ENCODE assay signal across 8 cellular contexts in the genomic region with DNA sequence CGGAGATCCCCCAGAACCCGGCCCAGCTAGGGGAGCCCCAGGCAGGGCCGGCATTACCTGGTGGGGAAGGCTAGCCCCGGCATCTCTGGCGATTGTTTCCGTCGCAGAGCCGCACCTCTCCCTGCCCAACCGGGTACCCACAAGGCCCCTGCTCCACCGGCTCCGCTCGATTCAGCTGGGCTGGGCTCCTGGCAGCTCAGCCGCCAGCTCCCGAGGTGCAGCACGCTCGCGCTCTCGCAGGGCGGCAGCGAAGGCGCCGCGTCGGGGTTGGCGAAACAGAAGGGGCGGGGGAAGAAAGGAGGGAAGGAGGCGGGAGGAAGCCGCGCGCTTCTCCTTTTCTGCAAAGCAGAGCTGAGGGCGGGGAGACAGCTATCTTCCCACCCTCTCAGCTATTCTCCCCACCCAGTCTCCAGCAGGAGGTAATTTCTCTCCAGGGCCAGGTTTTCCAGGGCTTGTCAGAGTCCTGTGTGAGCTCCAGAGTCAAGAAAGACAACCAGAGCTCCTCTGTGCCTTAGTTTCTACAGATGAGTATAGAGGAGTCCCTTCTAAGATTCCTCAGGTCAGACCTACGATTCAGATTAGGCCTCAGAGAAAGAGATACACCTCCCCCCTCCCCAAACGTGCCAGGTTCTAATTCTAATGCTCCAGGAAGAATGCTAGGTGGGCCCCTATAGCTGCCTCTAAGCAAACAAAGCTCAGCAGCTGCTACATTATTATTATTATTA.
DNase-seq lines count a peak whose midpoint lies in the region; ATAC-seq and TF ChIP-seq lines count a peak whose summit lies in the region.

No MANE protein-coding gene starts in this region.

- H3K4me2 ChIP-seq in SK-N-SH, result no peak overlapping the region

- H3K4me1 Mint-ChIP-seq in chondrocyte (ENCODE audit: low read depth), result peaks cover 39% of the 10 kb centered on the region

- H3F3A ChIP-seq in SK-N-SH (replicated peaks; ENCODE audit: insufficient read depth), result peaks cover 5% of the 10 kb centered on the region

- peak; percentile 17 for DNase-seq in NCI-H146 treated with DMSO at 0.1 percent for 48 hours (lab: John Stamatoyannopoulos, UW; ENCODE audit: unreplicated experiment)
- peak; percentile 58 to 69 for DNase-seq in activated CD4-positive, alpha-beta T cell treated with anti-CD3 and anti-CD28 coated beads for 24 hours (ENCODE audit: low read depth in 2 of 2)
- DNase-seq in chondrocyte (ENCODE audit: low spot score), result peak; percentile 94
- peak; percentile 40 to 75 (median 63) for DNase-seq in stimulated activated CD4-positive, alpha-beta T cell treated with anti-CD3 and anti-CD28 coated beads, Interleukin-1b, Interleukin-23, amount 100 ng/mL, for 24 hours (ENCODE audit: low read depth in 4 of 4, low spot score in 1 of 4)
- no peak for DNase-seq in SK-N-SH

- CTCF ChIA-PET in SK-N-SH (lab: Yijun Ruan, JAX), result interaction anchor here (1.3 kb wide), 1 partner anchor 11 kb away, joined by 3 read pairs; no protein-coding TSS in a partner anchor

- 91% methylated on average over 26 of the region's 33 CpGs for WGBS in SK-N-SH (ENCODE audit: low lambda C conversion rate)

- H3K4me3 Mint-ChIP-seq in chondrocyte (ENCODE audit: unreplicated experiment), result peak overlapping the region; percentile 90

- H3K4me3 ChIP-seq in SK-N-SH (ENCODE audit: low read depth in 2 of 2, low read length in 1 of 2), result no peak overlapping the region

- H3K27ac ChIP-seq in layer of hippocampus (ENCODE audit: low read depth, low read length), result peak overlapping the region; percentile 55
- no peak overlapping the region for H3K27ac ChIP-seq in SK-N-SH (ENCODE audit: low read depth in 2 of 2, low read length in 1 of 2)

- TF ChIP-seq CTCF in GM12874 (IDR thresholded peaks at IDR 0.05; ENCODE audit: insufficient read depth, low read depth, low read length) (peak; percentile 20; the same call in 1 of the 2 replicates), chondrocyte (IDR thresholded peaks at IDR 0.05) (peak; percentile 47), SK-N-SH (IDR thresholded peaks at IDR 0.05) (no peak)

- ATAC-seq in HG02610 (IDR thresholded peaks at IDR 0.05; ENCODE audit: unreplicated experiment), result peak; percentile 89

- no peak for TF ChIP-seq EP300 in SK-N-SH (IDR thresholded peaks at IDR 0.05; ENCODE audit: borderline replicate concordance in 1 of 2, low read depth in 1 of 2, low read length in 1 of 2)

- H3K9ac ChIP-seq in SK-N-SH, result no peak overlapping the region

- H3K9me2 ChIP-seq in SK-N-SH, result no peaks in the 10 kb centered on the region

- peaks cover 10 to 11% of the 10 kb centered on the region in 2 experiments; a peak in 3 of 4 replicates for H3K4me1 ChIP-seq in SK-N-SH (ENCODE audit: control insufficient read depth in 1 of 2, insufficient read depth in 2 of 2, low read depth in 1 of 2, low read length in 1 of 2)

- H3K27me3 Mint-ChIP-seq in chondrocyte (ENCODE audit: low read depth), result no peaks in the 10 kb centered on the region

- H2AFZ ChIP-seq in SK-N-SH (ENCODE audit: low read depth), result no peak overlapping the region

- H4K20me1 ChIP-seq in SK-N-SH (ENCODE audit: insufficient read depth), result no peaks in the 10 kb centered on the region

- H3K9me3 ChIP-seq in SK-N-SH, result no peaks in the 10 kb centered on the region

- H3K27me3 ChIP-seq in layer of hippocampus (ENCODE audit: control insufficient read depth, insufficient read depth, low read length) (no peaks in the 10 kb centered on the region), SK-N-SH (ENCODE audit: insufficient read depth) (no peaks in the 10 kb centered on the region)

- H3K9me3 Mint-ChIP-seq in chondrocyte (ENCODE audit: low read depth), result no peaks in the 10 kb centered on the region

- no peaks in the 10 kb centered on the region for H3K36me3 ChIP-seq in SK-N-SH (replicated peaks in 1 of 2; ENCODE audit: control insufficient read depth in 1 of 2, insufficient read depth in 2 of 2, low read length in 1 of 2)

- POLR2A ChIA-PET in SK-N-SH (lab: Yijun Ruan, JAX), result no interaction called here

- no peaks in the 10 kb centered on the region for H3K36me3 Mint-ChIP-seq in chondrocyte (ENCODE audit: low read depth)

- TF ChIP-seq RAD21 in SK-N-SH (IDR thresholded peaks at IDR 0.05; ENCODE audit: low read length), result no peak

- no peaks in the 10 kb centered on the region for H3K79me2 ChIP-seq in SK-N-SH (ENCODE audit: insufficient read depth)

- H3K27ac Mint-ChIP-seq in chondrocyte (ENCODE audit: unreplicated experiment), result peak overlapping the region; percentile 81

TF ChIP-seq in SK-N-SH, 30 proteins besides CTCF, POLR2A, EP300 and RAD21 (continues in another document):
- TF ChIP-seq POLR2AphosphoS5 (IDR thresholded peaks at IDR 0.05; ENCODE audit: low read depth, low read length), result no peak
- TF ChIP-seq NRF1 (IDR thresholded peaks at IDR 0.05; ENCODE audit: low read depth, low read length), result no peak
- TF ChIP-seq RCOR1 (IDR thresholded peaks at IDR 0.05; ENCODE audit: low read length), result no peak
- TF ChIP-seq, protein P1, sequence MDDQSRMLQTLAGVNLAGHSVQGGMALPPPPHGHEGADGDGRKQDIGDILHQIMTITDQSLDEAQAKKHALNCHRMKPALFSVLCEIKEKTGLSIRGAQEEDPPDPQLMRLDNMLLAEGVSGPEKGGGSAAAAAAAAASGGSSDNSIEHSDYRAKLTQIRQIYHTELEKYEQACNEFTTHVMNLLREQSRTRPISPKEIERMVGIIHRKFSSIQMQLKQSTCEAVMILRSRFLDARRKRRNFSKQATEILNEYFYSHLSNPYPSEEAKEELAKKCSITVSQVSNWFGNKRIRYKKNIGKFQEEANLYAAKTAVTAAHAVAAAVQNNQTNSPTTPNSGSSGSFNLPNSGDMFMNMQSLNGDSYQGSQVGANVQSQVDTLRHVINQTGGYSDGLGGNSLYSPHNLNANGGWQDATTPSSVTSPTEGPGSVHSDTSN (IDR thresholded peaks at IDR 0.05), result no peak
- no peak for TF ChIP-seq TEAD4 (IDR thresholded peaks at IDR 0.05; ENCODE audit: borderline replicate concordance, insufficient read depth)
- TF ChIP-seq YY1 (IDR thresholded peaks at IDR 0.05; ENCODE audit: low read depth), result no peak
- TF ChIP-seq TAF1 (IDR thresholded peaks at IDR 0.05; ENCODE audit: borderline replicate concordance, low read depth, low read length), result no peak
- no peak for TF ChIP-seq EZH2phosphoT487 (IDR thresholded peaks at IDR 0.05; ENCODE audit: borderline replicate concordance, low read depth)
- TF ChIP-seq JUND (IDR thresholded peaks at IDR 0.05), result no peak
- TF ChIP-seq MEF2A (IDR thresholded peaks at IDR 0.05; ENCODE audit: borderline replicate concordance, low read depth), result no peak
- TF ChIP-seq MXI1 (IDR thresholded peaks at IDR 0.05; ENCODE audit: low read depth, low read length), result no peak
- TF ChIP-seq, protein P2, sequence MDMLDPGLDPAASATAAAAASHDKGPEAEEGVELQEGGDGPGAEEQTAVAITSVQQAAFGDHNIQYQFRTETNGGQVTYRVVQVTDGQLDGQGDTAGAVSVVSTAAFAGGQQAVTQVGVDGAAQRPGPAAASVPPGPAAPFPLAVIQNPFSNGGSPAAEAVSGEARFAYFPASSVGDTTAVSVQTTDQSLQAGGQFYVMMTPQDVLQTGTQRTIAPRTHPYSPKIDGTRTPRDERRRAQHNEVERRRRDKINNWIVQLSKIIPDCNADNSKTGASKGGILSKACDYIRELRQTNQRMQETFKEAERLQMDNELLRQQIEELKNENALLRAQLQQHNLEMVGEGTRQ (IDR thresholded peaks at IDR 0.05; ENCODE audit: borderline replicate concordance, low read depth, low read length), result no peak
- no peak for TF ChIP-seq FOXJ3 (CRISPR knock-in tag; IDR thresholded peaks at IDR 0.05)
- TF ChIP-seq, protein P3, sequence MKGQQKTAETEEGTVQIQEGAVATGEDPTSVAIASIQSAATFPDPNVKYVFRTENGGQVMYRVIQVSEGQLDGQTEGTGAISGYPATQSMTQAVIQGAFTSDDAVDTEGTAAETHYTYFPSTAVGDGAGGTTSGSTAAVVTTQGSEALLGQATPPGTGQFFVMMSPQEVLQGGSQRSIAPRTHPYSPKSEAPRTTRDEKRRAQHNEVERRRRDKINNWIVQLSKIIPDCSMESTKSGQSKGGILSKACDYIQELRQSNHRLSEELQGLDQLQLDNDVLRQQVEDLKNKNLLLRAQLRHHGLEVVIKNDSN (IDR thresholded peaks at IDR 0.05; ENCODE audit: borderline replicate concordance, low read depth), result no peak
- no peak for TF ChIP-seq NFIC (IDR thresholded peaks at IDR 0.05; ENCODE audit: borderline replicate concordance)
- TF ChIP-seq, protein P4, sequence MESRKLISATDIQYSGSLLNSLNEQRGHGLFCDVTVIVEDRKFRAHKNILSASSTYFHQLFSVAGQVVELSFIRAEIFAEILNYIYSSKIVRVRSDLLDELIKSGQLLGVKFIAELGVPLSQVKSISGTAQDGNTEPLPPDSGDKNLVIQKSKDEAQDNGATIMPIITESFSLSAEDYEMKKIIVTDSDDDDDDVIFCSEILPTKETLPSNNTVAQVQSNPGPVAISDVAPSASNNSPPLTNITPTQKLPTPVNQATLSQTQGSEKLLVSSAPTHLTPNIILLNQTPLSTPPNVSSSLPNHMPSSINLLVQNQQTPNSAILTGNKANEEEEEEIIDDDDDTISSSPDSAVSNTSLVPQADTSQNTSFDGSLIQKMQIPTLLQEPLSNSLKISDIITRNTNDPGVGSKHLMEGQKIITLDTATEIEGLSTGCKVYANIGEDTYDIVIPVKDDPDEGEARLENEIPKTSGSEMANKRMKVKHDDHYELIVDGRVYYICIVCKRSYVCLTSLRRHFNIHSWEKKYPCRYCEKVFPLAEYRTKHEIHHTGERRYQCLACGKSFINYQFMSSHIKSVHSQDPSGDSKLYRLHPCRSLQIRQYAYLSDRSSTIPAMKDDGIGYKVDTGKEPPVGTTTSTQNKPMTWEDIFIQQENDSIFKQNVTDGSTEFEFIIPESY (IDR thresholded peaks at IDR 0.05; ENCODE audit: borderline replicate concordance, low read depth), result no peak
- TF ChIP-seq GABPA (IDR thresholded peaks at IDR 0.05; ENCODE audit: low read depth), result no peak
- no peak for TF ChIP-seq TCF12 (IDR thresholded peaks at IDR 0.05)
